Comparison of ENCODE assay signal across 8 cellular contexts in genomic region chr2:109213646-109214417, GRCh38.
DNase-seq lines count a peak whose midpoint lies in the region; ATAC-seq, FAIRE-seq and TF ChIP-seq lines count a peak whose summit lies in the region.

No MANE protein-coding gene starts in this region.

- peak; percentile 80 for FAIRE-seq in HTR-8/SVneo (lab: Jason Lieb, UNC)

- no peak overlapping the region for H3K9ac ChIP-seq in BLaER1

- POLR2A ChIA-PET in A673 (lab: Charles Lee; ENCODE audit: low non-redundant PET) = no interaction called here

- CTCF ChIA-PET in A673 (lab: Charles Lee) = no interaction called here

- intact Hi-C loops in psoas muscle (cut with DNase I) (no loop called here), A673 (cut with micrococcal nuclease; ENCODE audit: unreplicated experiment) (no loop called here)

- no peaks in the 10 kb centered on the region for H3K9me3 ChIP-seq in BLaER1
- H3K9me3 ChIP-seq in psoas muscle = no peaks in the 10 kb centered on the region
- no peaks in the 10 kb centered on the region for H3K9me3 ChIP-seq in A673 (ENCODE audit: low read depth, low read length, poor library complexity, severe bottlenecking)

- ATAC-seq in GM21447 (IDR thresholded peaks at IDR 0.05; ENCODE audit: unreplicated experiment) (peak; percentile 55), psoas muscle (peak; percentile 83 to 89 (median 88))
- ATAC-seq in activated CD4-positive, CD25-positive, alpha-beta regulatory T cell treated with anti-CD3 and anti-CD28 coated beads, Interleukin-2, amount 50 U/mL, for 24 hours = peak; percentile 81 to 85

- peak overlapping the region; percentile 99 for H3K4me2 ChIP-seq in BLaER1

- H3K4me1 ChIP-seq in BLaER1 (peaks cover 88% of the 10 kb centered on the region), psoas muscle (peaks cover 63% of the 10 kb centered on the region), A673 (ENCODE audit: insufficient read depth, low read length, poor library complexity, severe bottlenecking) (no peaks in the 10 kb centered on the region)

- BruUV-seq in A673 (replicated peaks; lab: Mats Ljungman, UMichigan) = no TSS peak

- no peak overlapping the region for H3K27ac ChIP-seq in BLaER1
- H3K27ac ChIP-seq in psoas muscle = peak overlapping the region; percentile 68
- H3K27ac ChIP-seq in A673 (ENCODE audit: low read depth, low read length, poor library complexity, severe bottlenecking) = no peak overlapping the region

- H3K27me3 ChIP-seq in BLaER1 (peaks cover 63% of the 10 kb centered on the region), psoas muscle (ENCODE audit: insufficient read depth in 3 of 3, low read length in 2 of 3) (no peaks in the 10 kb centered on the region), A673 (replicated peaks; ENCODE audit: insufficient read depth, low read depth, low read length, poor library complexity) (peaks cover 10% of the 10 kb centered on the region)

- peaks cover 93% of the 10 kb centered on the region for H4K20me1 ChIP-seq in BLaER1

- H3K36me3 ChIP-seq in BLaER1 (no peaks in the 10 kb centered on the region), psoas muscle (ENCODE audit: insufficient read depth in 1 of 2, low read depth in 1 of 2) (no peaks in the 10 kb centered on the region), A673 (ENCODE audit: insufficient read depth, low read length, poor library complexity, severe bottlenecking) (no peaks in the 10 kb centered on the region)

- 42 to 64% (median 43%) methylated on average over 16 of the region's 16 CpGs for WGBS in psoas muscle, 3 donors

- H3K4me3 ChIP-seq in BLaER1 (0 out of 2 replicates have a peak overlapping the region, but pooled peaks have one; percentile 39), psoas muscle (no peak overlapping the region), A673 (ENCODE audit: low read depth, low read length, poor library complexity, severe bottlenecking) (no peak overlapping the region)

- TF ChIP-seq CTCF in psoas muscle (IDR thresholded peaks at IDR 0.05) (no peak), A673 (conservative IDR thresholded peaks at IDR 0.05; ENCODE audit: low read depth, low read length) (no peak)

- DNase-seq in HTR-8/SVneo (ENCODE audit: insufficient read length, low spot score) (peak; percentile 78), dermis blood vessel endothelial cell (peak; percentile 78), psoas muscle (peak; percentile 67 to 85), amniotic stem cell (lab: John Stamatoyannopoulos, UW) (no peak), A673 (ENCODE audit: low spot score) (no peak)

Comparison
In these comparisons a context has a peak if more than half of its experiments do, and no peak if none do; other contexts are left out.
1. DNase-seq: peak in HTR-8/SVneo (single experiment), dermis blood vessel endothelial cell (single experiment) and psoas muscle (2 of 2); none in amniotic stem cell (single experiment) and A673 (single experiment).
2. Peak in every context shown above with its lines, with median percentiles within 50 percentile points of each other: ATAC-seq.